In genomic region chr16:83963277-83964119, GRCh38 we compare ENCODE assay signal across 24 cellular contexts. TPM values are rescaled to one million over a fixed set of nuclear protein-coding genes. Genes with fewer than 3 reads are reported as not detected.
DNase-seq lines count a peak whose midpoint lies in the region; ATAC-seq and TF ChIP-seq lines count a peak whose summit lies in the region.
"Had no signal": no experiment of that assay in that cellular context is flagged by ENCODE, and none has a peak within 500 bp of the region (broad histone marks: within the 10 kb centered on the region; RNA-seq: fewer than 3 reads in every experiment).

No MANE protein-coding gene starts in this region.

- H3K36me3 ChIP-seq in adrenal gland (replicated peaks in 1 of 2): peaks cover 0 to 57% of the 10 kb centered on the region in 2 donors
- H3K36me3 ChIP-seq in skeletal muscle tissue (ENCODE audit: control insufficient read depth in 3 of 3, insufficient read depth in 3 of 3, low read length in 3 of 3): peaks cover 49 to 55% (median 53%) of the 10 kb centered on the region in 3 donors

- H3K4me3 ChIP-seq in adrenal gland (no peak overlapping the region), coronary artery (no peak overlapping the region), right cardiac atrium (ENCODE audit: low read length) (no peak overlapping the region), skeletal muscle tissue (ENCODE audit: low read length in 3 of 3) (no peak overlapping the region)
- H3K4me3 ChIP-seq: GM12878, SJSA1 had no signal

- H3K4me1 ChIP-seq in adrenal gland (replicated peaks in 1 of 2): peaks cover 0 to 15% of the 10 kb centered on the region in 2 donors
- no peaks in the 10 kb centered on the region for H3K4me1 ChIP-seq in right cardiac atrium (ENCODE audit: control insufficient read depth, insufficient read depth, low read length)
- H3K4me1 ChIP-seq in skeletal muscle tissue (ENCODE audit: control insufficient read depth in 3 of 3, insufficient read depth in 3 of 3, low read length in 3 of 3): peaks cover 11 to 29% (median 26%) of the 10 kb centered on the region in 3 donors
- H3K4me1 ChIP-seq: SJSA1 had no signal

- 66 to 76% (median 69%) methylated on average over 21 to 22 of the region's 22 CpGs for WGBS in adrenal gland, 4 donors
- WGBS in right cardiac atrium: 81% methylated on average over 22 of the region's 22 CpGs

- no peak for TF ChIP-seq CTCF in adrenal gland (IDR thresholded peaks at IDR 0.05)
- TF ChIP-seq CTCF in coronary artery (IDR thresholded peaks at IDR 0.05): no peak
- no peak for TF ChIP-seq CTCF in GM10266 (IDR thresholded peaks at IDR 0.05; ENCODE audit: control insufficient read depth, insufficient read depth, low read depth, missing control alignments)

- peak in 1 of 2 donors; percentile 13 for TF ChIP-seq POLR2A in adrenal gland (IDR thresholded peaks at IDR 0.05)

- ATAC-seq in right cardiac atrium (no peak), HG03521 (IDR thresholded peaks at IDR 0.05; ENCODE audit: unreplicated experiment) (no peak), GM21576 (IDR thresholded peaks at IDR 0.05; ENCODE audit: unreplicated experiment) (no peak)
- ATAC-seq: GM12878, HCT116, Panc1 had no signal

- intact Hi-C loops in adrenal gland (cut with DNase I) (loop anchor here (10.0 kb wide), 2 partner anchors 221 to 521 kb away; partner anchors contain the start of gene TAF1C (in 1 of the 2)), right cardiac atrium (cut with DNase I) (no loop called here)

- H3K9me3 ChIP-seq in adrenal gland (replicated peaks in 1 of 3): no peaks in the 10 kb centered on the region
- H3K9me3 ChIP-seq in right cardiac atrium (ENCODE audit: control insufficient read depth, low read length): no peaks in the 10 kb centered on the region
- no peaks in the 10 kb centered on the region for H3K9me3 ChIP-seq in skeletal muscle tissue (ENCODE audit: control insufficient read depth in 3 of 3, low read length in 3 of 3)
- H3K9me3 ChIP-seq: SJSA1 had no signal

- H3K27ac ChIP-seq in adrenal gland (peak overlapping the region in 2 of 5 donors; percentile 75 to 78), coronary artery (peak overlapping the region; percentile 49 to 77), right cardiac atrium (ENCODE audit: low read length) (no peak overlapping the region), skeletal muscle tissue (ENCODE audit: low read depth, low read length) (peak overlapping the region; percentile 33)
- H3K27ac ChIP-seq: HL-60, SJSA1 had no signal

- H3K27me3 ChIP-seq in adrenal gland: no peaks in the 10 kb centered on the region
- H3K27me3 ChIP-seq in right cardiac atrium (ENCODE audit: control insufficient read depth, insufficient read depth): no peaks in the 10 kb centered on the region
- H3K27me3 ChIP-seq in skeletal muscle tissue (ENCODE audit: control insufficient read depth in 3 of 3, insufficient read depth in 3 of 3, low read length in 3 of 3): no peaks in the 10 kb centered on the region
- H3K27me3 ChIP-seq: SJSA1 had no signal

- peak; percentile 66 to 87 (median 74) for DNase-seq in adrenal gland
- no peak for DNase-seq in coronary artery (ENCODE audit: low spot score)
- peak in 2 of 3 donors; percentile 25 to 37 for DNase-seq in right cardiac atrium
- DNase-seq in NCI-H1417 (lab: John Stamatoyannopoulos, UW): no peak
- DNase-seq in GM10266 (ENCODE audit: extremely low spot score): no peak
- DNase-seq: CD4-positive, CD25-positive, alpha-beta regulatory T cell; DMS79; GOT3; KG1; NCI-H1092; NCI-H146; NCI-H2029 treated with DMSO at 0.1 percent for 48 hours; NCI-H226; NCI-H524; NCI-H774 had no signal

- peak overlapping the region in 1 of 3 donors; percentile 47 for H3K9ac ChIP-seq in skeletal muscle tissue (ENCODE audit: low read depth in 1 of 3, low read length in 3 of 3)

RNA-seq across cellular contexts. Expression of gene NECAB2, which starts 4.5 kb away (rescaled TPM):
- total RNA-seq in adrenal gland (under 1 TPM in 5 of 8 donors, not detected in 3; 0.14 to 0.55 (median 0.32) TPM), right cardiac atrium (1 to 10 TPM in 2 of 4 donors, under 1 TPM in 2; 0.28 to 1.8 (median 1.4) TPM), skeletal muscle tissue (not detected)
- polyA plus RNA-seq in adrenal gland (1 to 10 TPM in 2 of 3 donors, under 1 TPM in 1; 0.22 to 1.9 (median 1.7) TPM), right cardiac atrium (1.7 TPM)
- total RNA-seq: CD4-positive, CD25-positive, alpha-beta regulatory T cell; GM12878; HT-29; SJSA1 had no signal
- polyA plus RNA-seq: CD4-positive, CD25-positive, alpha-beta regulatory T cell; GM12878 had no signal

RNA-seq across cellular contexts. Expression of gene OSGIN1, which starts 10.5 kb away (rescaled TPM):
- 10 to 100 TPM; 16.1 to 64.9 (median 19.3) TPM for total RNA-seq in adrenal gland
- 10 to 100 TPM; 16.9 to 39.7 (median 18.5) TPM for polyA plus RNA-seq in adrenal gland
- total RNA-seq in right cardiac atrium: 1 to 10 TPM; 2.4 to 6.8 (median 3.8) TPM
- polyA plus RNA-seq in right cardiac atrium: 3.6 TPM
- total RNA-seq in skeletal muscle tissue: 0.52 TPM

Comparison
In these comparisons a context has a peak if more than half of its experiments do, and no peak if none do; other contexts are left out.
1. DNase-seq: peak in adrenal gland (7 of 7) and right cardiac atrium (2 of 3); none in coronary artery (single experiment), NCI-H1417 (0 of 3) and GM10266 (single experiment).
2. intact Hi-C loops: an anchor here in adrenal gland (10.0 kb wide); none called in right cardiac atrium.